8 cellular contexts compared by ENCODE assay signal in the genomic region with DNA sequence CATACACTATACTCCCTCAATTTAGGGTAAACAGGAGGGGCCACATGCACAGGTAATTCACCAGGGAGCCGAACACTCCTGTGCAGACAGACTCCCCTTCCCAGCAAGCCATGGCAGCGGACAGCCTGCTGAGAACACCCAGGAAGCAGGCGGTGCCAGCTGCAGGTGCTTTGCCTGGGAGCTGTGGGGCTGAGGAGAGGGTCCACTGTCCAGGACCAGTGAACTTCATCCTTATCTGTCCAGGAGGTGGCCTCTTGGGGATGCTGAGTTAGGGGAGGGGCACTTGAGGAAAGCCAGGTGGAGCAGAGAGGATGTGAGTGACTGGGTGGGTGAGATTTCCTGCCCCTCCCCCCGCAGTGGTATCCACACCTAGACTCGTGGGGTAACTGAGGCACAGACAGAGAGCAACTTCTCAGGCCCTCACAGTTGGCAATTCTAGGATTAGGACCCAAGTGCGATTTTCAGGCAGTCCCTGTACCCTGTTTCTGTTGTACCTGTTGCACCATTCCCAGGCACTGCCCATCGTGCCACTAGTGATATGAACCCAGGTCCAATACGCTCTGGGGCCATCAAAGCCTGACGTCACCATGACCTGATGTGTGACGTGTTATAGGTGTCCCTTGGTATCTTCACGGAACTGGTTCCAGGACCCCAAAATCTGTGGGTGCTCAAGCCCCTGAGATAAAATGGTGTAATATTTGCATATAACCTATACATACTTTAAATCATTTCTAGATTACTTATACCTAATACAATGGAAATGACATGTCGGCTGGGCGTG. TPM values are rescaled to one million over a fixed set of nuclear protein-coding genes. Genes with fewer than 3 reads are reported as not detected.
A peak's percentile ranks its signal among the peaks of the same experiment; 100 is the strongest.
DNase-seq lines count a peak whose midpoint lies in the region; ATAC-seq and TF ChIP-seq lines count a peak whose summit lies in the region.

No MANE protein-coding gene starts in this region.

- H2AFZ ChIP-seq in MM.1S (ENCODE audit: low read length) (peak overlapping the region; percentile 55; the same call in 1 of the 2 replicates), neural progenitor cell (replicated peaks) (no peak overlapping the region)

- no peak for ATAC-seq in effector memory CD8-positive, alpha-beta T cell (replicated peaks)
- no peak for ATAC-seq in HG03442 (IDR thresholded peaks at IDR 0.05; ENCODE audit: unreplicated experiment)

- H3K4me2 ChIP-seq in MM.1S (ENCODE audit: low read depth, low read length) (peak overlapping the region; percentile 81), neural progenitor cell (peak overlapping the region; percentile 88)

- intact Hi-C loops in CD14-positive monocyte (cut with micrococcal nuclease), result loop anchor here in 1 of 2 donors (5.0 kb wide), 2 partner anchors 69 to 144 kb away; no protein-coding TSS in a partner anchor

- H3K4me1 ChIP-seq in MM.1S (ENCODE audit: low read length) (peaks cover 18% of the 10 kb centered on the region), neural progenitor cell (no peaks in the 10 kb centered on the region)

- H4K20me1 ChIP-seq in MM.1S (ENCODE audit: insufficient read depth, low read length) (no peaks in the 10 kb centered on the region), neural progenitor cell (ENCODE audit: low read depth) (peaks cover 14% of the 10 kb centered on the region)

- H3K27me3 ChIP-seq in MM.1S (replicated peaks; ENCODE audit: insufficient read depth, low read length), result no peaks in the 10 kb centered on the region
- peaks cover 15% of the 10 kb centered on the region for H3K27me3 ChIP-seq in neural progenitor cell

- peaks cover 60% of the 10 kb centered on the region for H3K4me1 Mint-ChIP-seq in CD14-positive monocyte
- H3K4me1 Mint-ChIP-seq in effector memory CD8-positive, alpha-beta T cell (ENCODE audit: low read depth in 2 of 2), result peaks cover 28 to 31% of the 10 kb centered on the region in 2 donors
- H3K4me1 Mint-ChIP-seq in neural progenitor cell, result peaks cover 9% of the 10 kb centered on the region

- H3K9me3 Mint-ChIP-seq in CD14-positive monocyte (peaks cover 0 to 3% (median 0%) of the 10 kb centered on the region in 7 donors), neural progenitor cell (no peaks in the 10 kb centered on the region)
- no peaks in the 10 kb centered on the region for H3K9me3 Mint-ChIP-seq in effector memory CD8-positive, alpha-beta T cell

- H3K9ac ChIP-seq in MM.1S (ENCODE audit: low read length) (no peak overlapping the region), neural progenitor cell (no peak overlapping the region)

- H3K36me3 Mint-ChIP-seq in CD14-positive monocyte, result peaks cover 34 to 37% of the 10 kb centered on the region in 2 donors
- peaks cover 6% of the 10 kb centered on the region for H3K36me3 Mint-ChIP-seq in effector memory CD8-positive, alpha-beta T cell (ENCODE audit: insufficient read depth)
- H3K36me3 Mint-ChIP-seq in neural progenitor cell, result no peaks in the 10 kb centered on the region

- H3K9me3 ChIP-seq in MM.1S (replicated peaks; ENCODE audit: insufficient read depth, low read length) (no peaks in the 10 kb centered on the region), neural progenitor cell (ENCODE audit: low read depth) (no peaks in the 10 kb centered on the region)

- peak overlapping the region; percentile 93 to 99 (median 98) for H3K27ac Mint-ChIP-seq in CD14-positive monocyte
- H3K27ac Mint-ChIP-seq in effector memory CD8-positive, alpha-beta T cell, result peak overlapping the region in 1 of 2 donors; percentile 80
- H3K27ac Mint-ChIP-seq in neural progenitor cell, result no peak overlapping the region

- DNase-seq in CD14-positive monocyte (ENCODE audit: low spot score) (no peak), MM.1S (no peak), neural progenitor cell (ENCODE audit: low spot score) (no peak), superior temporal gyrus (ENCODE audit: extremely low spot score) (no peak), NCI-H2171 treated with DMSO at 0.1 percent for 48 hours (lab: John Stamatoyannopoulos, UW) (no peak)
- DNase-seq in effector memory CD8-positive, alpha-beta T cell, result no peak
- no peak for DNase-seq in stimulated activated CD4-positive, alpha-beta T cell treated with anti-CD3 and anti-CD28 coated beads, Interleukin-4, amount 100 ng/mL, for 24 hours

- H3K4me3 ChIP-seq in MM.1S (ENCODE audit: low read length), result peak overlapping the region; percentile 74; the same call in 1 of the 2 replicates
- H3K4me3 ChIP-seq in neural progenitor cell, result peak overlapping the region; percentile 75

- H3K9me2 ChIP-seq in MM.1S (replicated peaks; ENCODE audit: insufficient read depth, low read length), result no peaks in the 10 kb centered on the region

- no peaks in the 10 kb centered on the region for H3K79me2 ChIP-seq in MM.1S (ENCODE audit: low read length)
- peaks cover 12% of the 10 kb centered on the region for H3K79me2 ChIP-seq in neural progenitor cell (ENCODE audit: low read depth)

- peaks cover 0 to 2% (median 0%) of the 10 kb centered on the region in 3 donors for H3K27me3 Mint-ChIP-seq in CD14-positive monocyte (ENCODE audit: low read depth in 3 of 3)
- H3K27me3 Mint-ChIP-seq in effector memory CD8-positive, alpha-beta T cell, result peaks cover 8 to 29% of the 10 kb centered on the region in 2 donors
- H3K27me3 Mint-ChIP-seq in neural progenitor cell (ENCODE audit: insufficient read depth, low read depth), result peaks cover 18% of the 10 kb centered on the region

- peak; percentile 26 for TF ChIP-seq CTCF in CD14-positive monocyte (IDR thresholded peaks at IDR 0.05)
- no peak for TF ChIP-seq CTCF in MM.1S (IDR thresholded peaks at IDR 0.05; ENCODE audit: low read length)
- TF ChIP-seq CTCF in neural progenitor cell (IDR thresholded peaks at IDR 0.05), result no peak

- H3K4me3 Mint-ChIP-seq in CD14-positive monocyte, result peak overlapping the region; percentile 96 to 99
- peak overlapping the region; percentile 87 to 93 for H3K4me3 Mint-ChIP-seq in effector memory CD8-positive, alpha-beta T cell
- H3K4me3 Mint-ChIP-seq in neural progenitor cell, result peak overlapping the region; percentile 95

- H3K36me3 ChIP-seq in MM.1S (replicated peaks; ENCODE audit: insufficient read depth, low read length) (no peaks in the 10 kb centered on the region), neural progenitor cell (no peaks in the 10 kb centered on the region)

- H3K27ac ChIP-seq in MM.1S (ENCODE audit: low read length) (no peak overlapping the region), neural progenitor cell (no peak overlapping the region)

- H3F3A ChIP-seq in MM.1S (ENCODE audit: insufficient read depth, low read length) (no peaks in the 10 kb centered on the region; the same call in 1 of the 2 replicates), neural progenitor cell (ENCODE audit: low read depth) (peaks cover 11% of the 10 kb centered on the region)

RNA-seq across cellular contexts. Expression of gene GRN, which starts 1.2 kb away (rescaled TPM):
- 1,000 to 10,000 TPM; 1,303 to 1,960 TPM for polyA plus RNA-seq in CD14-positive monocyte
- 28.2 and 98.6 TPM in 2 replicates for total RNA-seq in neural progenitor cell (ENCODE audit: low replicate concordance)

RNA-seq across cellular contexts. Expression of gene FAM171A2, which starts 17.4 kb away (rescaled TPM):
- not detected for polyA plus RNA-seq in CD14-positive monocyte
- total RNA-seq in neural progenitor cell (ENCODE audit: low replicate concordance), result 18.1 and 68.1 TPM in 2 replicates

RNA-seq across cellular contexts. Expression of gene SLC25A39, which starts 21.6 kb away (rescaled TPM):
- 10 to 100 TPM; 64.0 to 64.5 TPM for polyA plus RNA-seq in CD14-positive monocyte
- 61.2 and 146 TPM in 2 replicates for total RNA-seq in neural progenitor cell (ENCODE audit: low replicate concordance)

RNA-seq across cellular contexts. Expression of gene RUNDC3A, which starts 37.9 kb away (rescaled TPM):
- polyA plus RNA-seq in CD14-positive monocyte, result under 1 TPM in 1 of 2 donors, not detected in 1; 0.22 TPM
- 0.09 and 0.58 TPM in 2 replicates for total RNA-seq in neural progenitor cell (ENCODE audit: low replicate concordance)

RNA-seq across cellular contexts. Expression of gene ITGA2B, which starts 43.2 kb away (rescaled TPM):
- 1 to 10 TPM; 1.1 to 1.2 TPM for polyA plus RNA-seq in CD14-positive monocyte
- total RNA-seq in neural progenitor cell (ENCODE audit: low replicate concordance), result 4.7 and 8.0 TPM in 2 replicates
